Comparison of ENCODE assay signal across 27 cellular contexts in the genomic region with DNA sequence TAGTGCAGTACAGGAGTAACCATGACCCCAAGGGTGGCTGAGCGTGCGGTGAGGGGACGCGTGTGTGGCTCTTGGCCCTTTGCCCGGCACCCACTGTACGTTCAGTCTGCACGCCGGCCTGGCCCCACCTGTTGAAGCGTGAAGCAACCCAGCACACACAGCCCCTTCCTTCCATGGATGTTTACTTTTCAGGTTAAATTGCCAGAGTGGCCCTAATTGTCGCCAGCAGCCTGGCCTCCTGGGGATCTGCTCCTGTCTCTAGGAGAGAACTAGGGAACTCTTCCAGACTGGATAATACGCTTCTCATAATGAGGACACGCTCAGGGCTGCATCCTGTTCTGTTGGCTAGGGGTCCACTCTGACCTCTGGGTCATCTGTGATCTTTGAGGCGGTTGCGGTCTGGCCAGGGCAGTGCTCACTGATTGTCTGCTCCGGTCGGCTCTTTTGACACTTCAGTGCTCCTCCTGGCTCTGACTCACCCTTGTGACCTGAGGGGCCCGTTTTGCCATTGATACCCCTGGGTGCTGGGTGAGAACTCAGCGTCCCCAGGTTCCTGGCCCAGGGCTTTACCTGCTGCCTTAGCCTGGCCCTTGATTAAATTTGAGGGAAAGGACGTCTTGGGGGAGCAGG. TPM values are rescaled to one million over a fixed set of nuclear protein-coding genes. Genes with fewer than 3 reads are reported as not detected.
DNase-seq lines count a peak whose midpoint lies in the region; ATAC-seq, FAIRE-seq and TF ChIP-seq lines count a peak whose summit lies in the region.
"Had no signal": no experiment of that assay in that cellular context is flagged by ENCODE, and none has a peak within 500 bp of the region (broad histone marks: within the 10 kb centered on the region; RNA-seq: fewer than 3 reads in every experiment).

No MANE protein-coding gene starts in this region.

- no peaks in the 10 kb centered on the region for H3K9me3 ChIP-seq in tibial artery
- H3K9me3 ChIP-seq: transverse colon had no signal

- FAIRE-seq in GM12891 (lab: Jason Lieb, UNC): no peak
- FAIRE-seq: endothelial cell of umbilical vein, GM12892, TTC549 had no signal

- TF ChIP-seq CTCF in tibial artery (IDR thresholded peaks at IDR 0.05): no peak

- no peaks in the 10 kb centered on the region for H3K27me3 ChIP-seq in tibial artery
- H3K27me3 ChIP-seq: transverse colon had no signal

- no peak for TF ChIP-seq POLR2A in GM12891 (IDR thresholded peaks at IDR 0.05; ENCODE audit: low read depth, low read length)

- DNase-seq in DMS79 (lab: John Stamatoyannopoulos, UW) (peak; percentile 60), NCI-H1105 (lab: John Stamatoyannopoulos, UW) (peak; percentile 63), NCI-H2196 treated with DMSO at 0.1 percent for 48 hours (lab: John Stamatoyannopoulos, UW; ENCODE audit: unreplicated experiment) (peak; percentile 6), left kidney (ENCODE audit: low read depth, low spot score) (peak; percentile 28), T-helper 2 cell (no peak), GM12891 (ENCODE audit: insufficient read length, low spot score) (no peak), tibial artery (no peak)
- DNase-seq: activated CD4-positive, alpha-beta T cell treated with anti-CD3 and anti-CD28 coated beads for 36 hours; activated naive CD4-positive, alpha-beta T cell treated with anti-CD3 and anti-CD28 coated beads, Interleukin-2, amount 50 U/mL, for 16 hours; aorta; caudate nucleus; CD4-positive, alpha-beta memory T cell; dermis blood vessel endothelial cell; left colon; mesendoderm; naive B cell; NCI-H526 treated with DMSO at 0.1 percent for 48 hours; OCI-M1; retina; Right ventricle myocardium superior; stimulated activated naive CD8-positive, alpha-beta T cell treated with anti-CD3 and anti-CD28 coated beads, Interleukin-15, amount 100 ng/mL, for 72 hours; transverse colon had no signal

- peaks cover 0 to 26% (median 22%) of the 10 kb centered on the region in 4 donors for H3K4me1 ChIP-seq in tibial artery

- no peak overlapping the region for H3K27ac ChIP-seq in tibial artery
- H3K27ac ChIP-seq: transverse colon had no signal

- H3K36me3 ChIP-seq in tibial artery: peaks cover 17 to 36% (median 28%) of the 10 kb centered on the region in 3 donors
- H3K36me3 ChIP-seq: transverse colon had no signal

- intact Hi-C loops in tibial artery (cut with DNase I; ENCODE audit: low total_unique reads): loop anchor here (5.0 kb wide), 1 partner anchor 140 kb away; no protein-coding TSS in a partner anchor

- no peak overlapping the region for H3K4me3 ChIP-seq in tibial artery
- H3K4me3 ChIP-seq: GM23338, transverse colon had no signal

- no peak for ATAC-seq in activated CD4-positive, CD25-positive, alpha-beta regulatory T cell treated with anti-CD3 and anti-CD28 coated beads, Interleukin-2, amount 50 U/mL, for 24 hours
- ATAC-seq: activated CD4-positive, alpha-beta T cell treated with anti-CD3 and anti-CD28 coated beads for 36 hours; GM23338; stimulated activated naive CD8-positive, alpha-beta T cell treated with anti-CD3 and anti-CD28 coated beads, Interleukin-15, amount 100 ng/mL, for 72 hours had no signal

TF ChIP-seq in GM12891, 5 proteins besides CTCF, POLR2A, EP300 and RAD21:
- TF ChIP-seq POLR2AphosphoS5 (IDR thresholded peaks at IDR 0.05; ENCODE audit: low read depth, low read length) (no peak), PAX5 (IDR thresholded peaks at IDR 0.05; ENCODE audit: insufficient read depth, low read length, severe bottlenecking) (no peak), POU2F2 (IDR thresholded peaks at IDR 0.05; ENCODE audit: low read depth, low read length) (no peak), TAF1 (IDR thresholded peaks at IDR 0.05; ENCODE audit: low read depth, low read length) (no peak), SPI1 (IDR thresholded peaks at IDR 0.05; ENCODE audit: low read depth, low read length) (no peak)

RNA-seq across cellular contexts. Expression of gene TPSG1, which starts 27.7 kb away (rescaled TPM):
- polyA plus RNA-seq in GM12891 (2012; ENCODE audit: low read depth, missing spikeins): not detected
- polyA plus RNA-seq: CD4-positive, alpha-beta memory T cell; endothelial cell of umbilical vein had no signal

RNA-seq across cellular contexts. Expression of gene TPSB2, which starts 32.6 kb away (rescaled TPM):
- not detected for polyA plus RNA-seq in GM12891 (2012; ENCODE audit: low read depth, missing spikeins)
- polyA plus RNA-seq: CD4-positive, alpha-beta memory T cell; endothelial cell of umbilical vein had no signal

RNA-seq across cellular contexts. Expression of gene TPSAB1, which starts 43.2 kb away (rescaled TPM):
- polyA plus RNA-seq in GM12891 (2012; ENCODE audit: low read depth, missing spikeins): not detected
- polyA plus RNA-seq: CD4-positive, alpha-beta memory T cell; endothelial cell of umbilical vein; GM23338 had no signal

RNA-seq across cellular contexts. Expression of gene CACNA1H, which starts 44.4 kb away (rescaled TPM):
- polyA plus RNA-seq in GM12891 (2012; ENCODE audit: low read depth, missing spikeins): 0.14 TPM

RNA-seq across cellular contexts. Expression of gene TPSD1, which starts 58.5 kb away (rescaled TPM):
- polyA plus RNA-seq in GM12891 (2012; ENCODE audit: low read depth, missing spikeins): not detected
- polyA plus RNA-seq: CD4-positive, alpha-beta memory T cell; endothelial cell of umbilical vein; GM23338 had no signal

Comparison
In these comparisons a context has a peak if more than half of its experiments do, and no peak if none do; other contexts are left out.
1. DNase-seq: peak in DMS79 (single experiment), NCI-H1105 (single experiment), NCI-H2196 treated with DMSO at 0.1 percent for 48 hours (single experiment) and left kidney (single experiment); none in T-helper 2 cell (0 of 5), GM12891 (single experiment) and tibial artery (0 of 2).